ENCODE assay signal across 7 cellular contexts in genomic region chr14:32657081-32657480, GRCh38.
A peak's percentile ranks its signal among the peaks of the same experiment; 100 is the strongest.
DNase-seq lines count a peak whose midpoint lies in the region; ATAC-seq and TF ChIP-seq lines count a peak whose summit lies in the region.

No MANE protein-coding gene starts in this region.

- no peaks in the 10 kb centered on the region for H3K79me2 ChIP-seq in GM23338 (replicated peaks; ENCODE audit: insufficient read depth)

- intact Hi-C loops in left ventricle myocardium inferior (cut with micrococcal nuclease): no loop called here
- intact Hi-C loops in tibial artery (cut with DNase I; ENCODE audit: low total_unique reads): no loop called here

- no peak for DNase-seq in GM23338 (ENCODE audit: low spot score)
- peak; percentile 78 for DNase-seq in OCI-M1 (lab: John Stamatoyannopoulos, UW)
- no peak for DNase-seq in left ventricle myocardium inferior
- peak; percentile 65 to 73 for DNase-seq in tibial artery
- no peak for DNase-seq in CD8-positive, alpha-beta memory T cell
- no peak for DNase-seq in T-helper 1 cell
- DNase-seq in SW480 (ENCODE audit: low spot score): no peak

- no peak for ATAC-seq in GM23338

- no peaks in the 10 kb centered on the region for H4K20me1 ChIP-seq in GM23338 (replicated peaks; ENCODE audit: insufficient read depth)

- POLR2A ChIA-PET in CD8-positive, alpha-beta memory T cell (lab: Charles Lee): no interaction called here

- no peaks in the 10 kb centered on the region for H3K36me3 Mint-ChIP-seq in GM23338 (ENCODE audit: low read depth)
- H3K36me3 Mint-ChIP-seq in CD8-positive, alpha-beta memory T cell: no peaks in the 10 kb centered on the region

- H3K4me3 ChIP-seq in GM23338 (no peak overlapping the region), left ventricle myocardium inferior (no peak overlapping the region), tibial artery (no peak overlapping the region)
- no peak overlapping the region for H3K4me3 ChIP-seq in CD8-positive, alpha-beta memory T cell (ENCODE audit: low read length)

- H3K9me2 ChIP-seq in GM23338 (ENCODE audit: insufficient read depth): 0 out of 2 replicates have a peak, but pooled peaks cover 3% of the 10 kb centered on the region

- no peaks in the 10 kb centered on the region for H3F3A ChIP-seq in GM23338 (replicated peaks; ENCODE audit: low read depth)

- no peak overlapping the region for H3K4me3 Mint-ChIP-seq in GM23338
- H3K4me3 Mint-ChIP-seq in CD8-positive, alpha-beta memory T cell: no peak overlapping the region

- CTCF ChIA-PET in CD8-positive, alpha-beta memory T cell (lab: Charles Lee): no interaction called here

- H3K4me2 ChIP-seq in GM23338: no peak overlapping the region

- H3K27ac ChIP-seq in GM23338 (ENCODE audit: low read depth) (no peak overlapping the region), left ventricle myocardium inferior (replicated peaks) (peak overlapping the region; percentile 48), tibial artery (no peak overlapping the region)
- no peak overlapping the region for H3K27ac ChIP-seq in CD8-positive, alpha-beta memory T cell (ENCODE audit: low read depth, low read length)

- H3K36me3 ChIP-seq in GM23338 (ENCODE audit: insufficient read depth) (no peaks in the 10 kb centered on the region), left ventricle myocardium inferior (no peaks in the 10 kb centered on the region), tibial artery (no peaks in the 10 kb centered on the region)
- no peaks in the 10 kb centered on the region for H3K36me3 ChIP-seq in CD8-positive, alpha-beta memory T cell (ENCODE audit: insufficient read depth, low read length)

- H3K27ac Mint-ChIP-seq in GM23338: peak overlapping the region; percentile 75; the same call in 1 of the 2 replicates
- peak overlapping the region in 1 of 8 donors; percentile 38 for H3K27ac Mint-ChIP-seq in CD8-positive, alpha-beta memory T cell

- H3K9me3 ChIP-seq in left ventricle myocardium inferior (replicated peaks) (no peaks in the 10 kb centered on the region), tibial artery (no peaks in the 10 kb centered on the region)
- no peaks in the 10 kb centered on the region for H3K9me3 ChIP-seq in CD8-positive, alpha-beta memory T cell (ENCODE audit: low read length)

- H3K4me1 ChIP-seq in GM23338 (ENCODE audit: insufficient read depth) (no peaks in the 10 kb centered on the region), left ventricle myocardium inferior (peaks cover 64% of the 10 kb centered on the region), tibial artery (peaks cover 0 to 16% (median 0%) of the 10 kb centered on the region in 4 donors)
- H3K4me1 ChIP-seq in CD8-positive, alpha-beta memory T cell (ENCODE audit: insufficient read depth, low read length): no peaks in the 10 kb centered on the region

- no peaks in the 10 kb centered on the region for H3K9me3 Mint-ChIP-seq in GM23338
- H3K9me3 Mint-ChIP-seq in CD8-positive, alpha-beta memory T cell: peaks cover 0 to 5% (median 2%) of the 10 kb centered on the region in 5 donors

- no peaks in the 10 kb centered on the region for H3K27me3 ChIP-seq in GM23338 (ENCODE audit: insufficient read depth)
- H3K27me3 ChIP-seq in left ventricle myocardium inferior (ENCODE audit: low read depth): no peaks in the 10 kb centered on the region
- H3K27me3 ChIP-seq in tibial artery: no peaks in the 10 kb centered on the region
- H3K27me3 ChIP-seq in CD8-positive, alpha-beta memory T cell (ENCODE audit: insufficient read depth, low read length, poor library complexity, severe bottlenecking): no peaks in the 10 kb centered on the region

- TF ChIP-seq CTCF in GM23338 (conservative IDR thresholded peaks at IDR 0.05; ENCODE audit: low read depth in 2 of 2) (no peak), left ventricle myocardium inferior (IDR thresholded peaks at IDR 0.05; ENCODE audit: borderline replicate concordance) (no peak), tibial artery (IDR thresholded peaks at IDR 0.05) (no peak)

- H3K4me1 Mint-ChIP-seq in GM23338: peaks cover 12% of the 10 kb centered on the region; the same call in 2 of the 3 replicates
- no peaks in the 10 kb centered on the region for H3K4me1 Mint-ChIP-seq in CD8-positive, alpha-beta memory T cell

- peaks cover 1% of the 10 kb centered on the region for H3K27me3 Mint-ChIP-seq in GM23338 (ENCODE audit: insufficient read depth, low read depth, poor library complexity)
- no peaks in the 10 kb centered on the region for H3K27me3 Mint-ChIP-seq in CD8-positive, alpha-beta memory T cell

- H2AFZ ChIP-seq in GM23338: peak overlapping the region; percentile 84

TF ChIP-seq in GM23338, 12 proteins besides CTCF, POLR2A, EP300 and RAD21:
- no peak for TF ChIP-seq EZH2phosphoT487 (IDR thresholded peaks at IDR 0.05; ENCODE audit: unreplicated experiment)
- no peak for TF ChIP-seq EZH2 (IDR thresholded peaks at IDR 0.05; ENCODE audit: low read depth, unreplicated experiment)
- no peak for TF ChIP-seq CREB1 (CRISPR knock-in tag; IDR thresholded peaks at IDR 0.05; ENCODE audit: low read depth)
- no peak for TF ChIP-seq ZNF462 (CRISPR knock-in tag; IDR thresholded peaks at IDR 0.05)
- no peak for TF ChIP-seq ETS1 (IDR thresholded peaks at IDR 0.05)
- no peak for TF ChIP-seq ZNF114 (CRISPR knock-in tag; IDR thresholded peaks at IDR 0.05)
- no peak for TF ChIP-seq STAT1 (IDR thresholded peaks at IDR 0.05; ENCODE audit: unreplicated experiment)
- TF ChIP-seq JUNB (IDR thresholded peaks at IDR 0.05; ENCODE audit: unreplicated experiment): no peak

Comparison
In these comparisons a context has a peak if more than half of its experiments do, and no peak if none do; other contexts are left out.
1. DNase-seq: peak in OCI-M1 (single experiment) and tibial artery (2 of 2); none in GM23338 (single experiment), left ventricle myocardium inferior (single experiment), CD8-positive, alpha-beta memory T cell (0 of 5), T-helper 1 cell (0 of 5) and SW480 (single experiment).